Comparison of ENCODE assay signal across 8 cellular contexts in genomic region chr2:187453078-187453641, GRCh38. TPM values are rescaled to one million over a fixed set of nuclear protein-coding genes. Genes with fewer than 3 reads are reported as not detected.
DNase-seq lines count a peak whose midpoint lies in the region; ATAC-seq and TF ChIP-seq lines count a peak whose summit lies in the region.

No MANE protein-coding gene starts in this region.

- no peaks in the 10 kb centered on the region for H3K9me3 Mint-ChIP-seq in mesothelial cell of epicardium
- H3K9me3 Mint-ChIP-seq in activated T-helper 2 cell treated with anti-CD3 and anti-CD28 coated beads, Interferon-gamma antibody, Interleukin-2, Interleukin-4, amounts not matched to agents 10 μg/mL and 5 μg/mL and 100 μg/mL, durations not matched to agents 14 hours and 24 hours and 36 hours: no peaks in the 10 kb centered on the region

- in situ Hi-C loops in astrocyte of the spinal cord (cut with HindIII; ENCODE audit: low sequenced_read_pairs): no loop called here

- H3K36me3 ChIP-seq in Loucy (ENCODE audit: insufficient read depth, low read length): no peaks in the 10 kb centered on the region
- no peaks in the 10 kb centered on the region for H3K36me3 ChIP-seq in H7 (replicated peaks; ENCODE audit: control insufficient read depth, insufficient read depth, low read length)

- no peaks in the 10 kb centered on the region for H3K9me3 ChIP-seq in Loucy (ENCODE audit: insufficient read depth, low read depth, low read length)

- H3K4me2 ChIP-seq in Loucy (ENCODE audit: low read depth, low read length, poor library complexity, severe bottlenecking): no peak overlapping the region

- peak; percentile 43 for DNase-seq in EH (ENCODE audit: low read depth)
- peak; percentile 48 for DNase-seq in astrocyte of the spinal cord (ENCODE audit: low read depth, low spot score)
- no peak for DNase-seq in mesothelial cell of epicardium (ENCODE audit: low spot score in 2 of 2, unreplicated experiment in 2 of 2)
- no peak for DNase-seq in H7
- DNase-seq in activated T-helper 2 cell treated with anti-CD3 and anti-CD28 coated beads, Interferon-gamma antibody, Interleukin-2, Interleukin-4, amounts not matched to agents 10 μg/mL and 5 μg/mL and 100 μg/mL, durations not matched to agents 14 hours and 24 hours and 36 hours (ENCODE audit: low spot score): no peak

- H3K27me3 Mint-ChIP-seq in mesothelial cell of epicardium (ENCODE audit: low read depth): no peaks in the 10 kb centered on the region
- no peaks in the 10 kb centered on the region for H3K27me3 Mint-ChIP-seq in activated T-helper 2 cell treated with anti-CD3 and anti-CD28 coated beads, Interferon-gamma antibody, Interleukin-2, Interleukin-4, amounts not matched to agents 10 μg/mL and 5 μg/mL and 100 μg/mL, durations not matched to agents 14 hours and 24 hours and 36 hours (ENCODE audit: low read depth)

- H3K4me3 ChIP-seq in Loucy (ENCODE audit: low read length, poor library complexity, severe bottlenecking): no peak overlapping the region
- H3K4me3 ChIP-seq in astrocyte of the spinal cord (ENCODE audit: low read depth, low read length): no peak overlapping the region
- no peak overlapping the region for H3K4me3 ChIP-seq in H7 (ENCODE audit: insufficient read depth, low read depth, low read length)

- no peak overlapping the region for H2AFZ ChIP-seq in Loucy (ENCODE audit: low read length)

- no peaks in the 10 kb centered on the region for H3K9me2 ChIP-seq in Loucy (replicated peaks; ENCODE audit: low read depth, low read length)

- no peaks in the 10 kb centered on the region for H3F3A ChIP-seq in Loucy (ENCODE audit: low read depth)

- H3K4me3 Mint-ChIP-seq in mesothelial cell of epicardium: no peak overlapping the region
- no peak overlapping the region for H3K4me3 Mint-ChIP-seq in activated T-helper 2 cell treated with anti-CD3 and anti-CD28 coated beads, Interferon-gamma antibody, Interleukin-2, Interleukin-4, amounts not matched to agents 10 μg/mL and 5 μg/mL and 100 μg/mL, durations not matched to agents 14 hours and 24 hours and 36 hours (ENCODE audit: low read depth)

- intact Hi-C loops in activated T-helper 2 cell treated with anti-CD3 and anti-CD28 coated beads, Interferon-gamma antibody, Interleukin-2, Interleukin-4, amounts not matched to agents 10 μg/mL and 5 μg/mL and 100 μg/mL, durations not matched to agents 14 hours and 24 hours and 36 hours (cut with micrococcal nuclease): loop anchor here (5.0 to 10.0 kb wide), 2 partner anchors 278 to 591 kb away; no protein-coding TSS in a partner anchor

- no peak overlapping the region for H3K9ac ChIP-seq in Loucy (ENCODE audit: low read depth, low read length, poor library complexity, severe bottlenecking)

- peaks cover 5% of the 10 kb centered on the region for H3K4me1 Mint-ChIP-seq in mesothelial cell of epicardium
- peaks cover 6% of the 10 kb centered on the region for H3K4me1 Mint-ChIP-seq in activated T-helper 2 cell treated with anti-CD3 and anti-CD28 coated beads, Interferon-gamma antibody, Interleukin-2, Interleukin-4, amounts not matched to agents 10 μg/mL and 5 μg/mL and 100 μg/mL, durations not matched to agents 14 hours and 24 hours and 36 hours (ENCODE audit: low read depth)

- TF ChIP-seq CTCF in Loucy (conservative IDR thresholded peaks at IDR 0.05; ENCODE audit: low read length): peak; percentile 64
- TF ChIP-seq CTCF in astrocyte of the spinal cord (IDR thresholded peaks at IDR 0.05; ENCODE audit: low read depth, low read length): peak; percentile 28
- peak; percentile 37 for TF ChIP-seq CTCF in mesothelial cell of epicardium (IDR thresholded peaks at IDR 0.05; ENCODE audit: unreplicated experiment)

- H3K27ac Mint-ChIP-seq in mesothelial cell of epicardium: no peak overlapping the region
- H3K27ac Mint-ChIP-seq in activated T-helper 2 cell treated with anti-CD3 and anti-CD28 coated beads, Interferon-gamma antibody, Interleukin-2, Interleukin-4, amounts not matched to agents 10 μg/mL and 5 μg/mL and 100 μg/mL, durations not matched to agents 14 hours and 24 hours and 36 hours: no peak overlapping the region

- no peaks in the 10 kb centered on the region for H3K36me3 Mint-ChIP-seq in mesothelial cell of epicardium
- no peaks in the 10 kb centered on the region for H3K36me3 Mint-ChIP-seq in activated T-helper 2 cell treated with anti-CD3 and anti-CD28 coated beads, Interferon-gamma antibody, Interleukin-2, Interleukin-4, amounts not matched to agents 10 μg/mL and 5 μg/mL and 100 μg/mL, durations not matched to agents 14 hours and 24 hours and 36 hours (ENCODE audit: low read depth)

- H3K27me3 ChIP-seq in Loucy (ENCODE audit: insufficient read depth, low read length, poor library complexity, severe bottlenecking): no peaks in the 10 kb centered on the region
- no peaks in the 10 kb centered on the region for H3K27me3 ChIP-seq in H7 (ENCODE audit: control insufficient read depth, insufficient read depth, low read length)

- no peaks in the 10 kb centered on the region for H3K79me2 ChIP-seq in Loucy (ENCODE audit: insufficient read depth, low read length)

- H3K4me1 ChIP-seq in Loucy (ENCODE audit: insufficient read depth, low read length, poor library complexity, severe bottlenecking): peaks cover 4% of the 10 kb centered on the region

- ATAC-seq in GM21367 (IDR thresholded peaks at IDR 0.05; ENCODE audit: unreplicated experiment): no peak
- ATAC-seq in GM21825 (IDR thresholded peaks at IDR 0.05; ENCODE audit: unreplicated experiment): no peak

- no peaks in the 10 kb centered on the region for H4K20me1 ChIP-seq in Loucy (ENCODE audit: insufficient read depth, low read length, poor library complexity, severe bottlenecking)

RNA-seq across cellular contexts. Expression of gene CALCRL, which starts 5.1 kb away (rescaled TPM):
- 3.1 to 4.5 TPM (median 3.3 TPM) in 3 replicates for total RNA-seq in mesothelial cell of epicardium
- total RNA-seq in H7 (2014; rRNA removed; shearing (Covaris generic)): 0.73 and 0.74 TPM in 2 replicates
- 0.71 and 0.90 TPM in 2 replicates for total RNA-seq in activated T-helper 2 cell treated with anti-CD3 and anti-CD28 coated beads, Interferon-gamma antibody, Interleukin-2, Interleukin-4, amounts not matched to agents 10 μg/mL and 5 μg/mL and 100 μg/mL, durations not matched to agents 14 hours and 24 hours and 36 hours

Comparison
In these comparisons a context has a peak if more than half of its experiments do, and no peak if none do; other contexts are left out.
1. DNase-seq: peak in EH (single experiment) and astrocyte of the spinal cord (single experiment); none in mesothelial cell of epicardium (0 of 2), H7 (single experiment) and activated T-helper 2 cell treated with anti-CD3 and anti-CD28 coated beads, Interferon-gamma antibody, Interleukin-2, Interleukin-4, amounts not matched to agents 10 μg/mL and 5 μg/mL and 100 μg/mL, durations not matched to agents 14 hours and 24 hours and 36 hours (single experiment).
2. Peak in every context shown above with its lines, with median percentiles within 50 percentile points of each other: CTCF ChIP-seq.